30 cellular contexts compared by ENCODE assay signal in genomic region chr5:107769531-107769930, GRCh38.
"Had no signal": no experiment of that assay in that cellular context is flagged by ENCODE, and none has a peak within 500 bp of the region (broad histone marks: within the 10 kb centered on the region; RNA-seq: fewer than 3 reads in every experiment).

No MANE protein-coding gene starts in this region.

- H3K36me3 ChIP-seq: MG63, SJSA1 had no signal

- H3K4me3 Mint-ChIP-seq: activated CD4-positive, alpha-beta memory T cell treated with anti-CD3 and anti-CD28 coated beads for 36 hours; activated CD4-positive, alpha-beta T cell treated with anti-CD3 and anti-CD28 coated beads, Interleukin-2, amount 10 ng/mL, durations not matched to agents 24 days and 14 days; activated T-cell treated with anti-CD3 and anti-CD28 coated beads, Interleukin-2, amount 50 U/mL, for 4 hours; T-helper 1 cell treated with Interleukin-12 subunit alpha and Interleukin-12 subunit beta and Interleukin-4 antibody, amounts not matched to agents 30 μg/mL and 1 μg/mL, for 36 hours; WTC11 had no signal

- H3K36me3 Mint-ChIP-seq: activated CD4-positive, alpha-beta memory T cell treated with anti-CD3 and anti-CD28 coated beads for 36 hours; activated naive CD4-positive, alpha-beta T cell treated with anti-CD3 and anti-CD28 coated beads, Interleukin-2, amount 50 U/mL, for 72 hours; WTC11 had no signal

- H3K9me3 Mint-ChIP-seq: activated CD4-positive, alpha-beta memory T cell treated with anti-CD3 and anti-CD28 coated beads for 36 hours; activated CD4-positive, alpha-beta T cell treated with anti-CD3 and anti-CD28 coated beads, Interleukin-2, amount 10 ng/mL, durations not matched to agents 24 days and 14 days; activated naive CD4-positive, alpha-beta T cell treated with anti-CD3 and anti-CD28 coated beads, Interleukin-2, amount 50 U/mL, for 72 hours; activated T-cell treated with anti-CD3 and anti-CD28 coated beads, Interleukin-2, amount 50 U/mL, for 4 hours; T-helper 1 cell treated with Interleukin-12 subunit alpha and Interleukin-12 subunit beta and Interleukin-4 antibody, amounts not matched to agents 30 μg/mL and 1 μg/mL, for 36 hours; WTC11 had no signal

- H3K27me3 Mint-ChIP-seq: activated CD4-positive, alpha-beta memory T cell treated with anti-CD3 and anti-CD28 coated beads for 36 hours had no signal

- ATAC-seq: activated naive CD4-positive, alpha-beta T cell treated with anti-CD3 and anti-CD28 coated beads, Interleukin-2, amount 50 U/mL, for 72 hours; activated T-cell treated with anti-CD3 and anti-CD28 coated beads, Interleukin-2, amount 50 U/mL, for 4 hours; Panc1; Right ventricle myocardium inferior; SK-N-SH treated with all-trans-retinoic acid at 6 μM for 48 hours; WTC11 had no signal

- H3K4me3 ChIP-seq: MG63, SJSA1 had no signal

- H3K27ac ChIP-seq: KMS-11, SJSA1 had no signal

- H3K4me1 ChIP-seq: SJSA1 had no signal

- H3K27ac Mint-ChIP-seq: activated CD4-positive, alpha-beta memory T cell treated with anti-CD3 and anti-CD28 coated beads for 36 hours; activated CD4-positive, alpha-beta T cell treated with anti-CD3 and anti-CD28 coated beads, Interleukin-2, amount 10 ng/mL, durations not matched to agents 24 days and 14 days; activated naive CD4-positive, alpha-beta T cell treated with anti-CD3 and anti-CD28 coated beads, Interleukin-2, amount 50 U/mL, for 72 hours; T-helper 1 cell treated with Interleukin-12 subunit alpha and Interleukin-12 subunit beta and Interleukin-4 antibody, amounts not matched to agents 30 μg/mL and 1 μg/mL, for 36 hours; WTC11 had no signal

- H3K27me3 ChIP-seq: MG63, SJSA1 had no signal

- H3K9me3 ChIP-seq: MG63, SJSA1 had no signal

- H3K4me1 Mint-ChIP-seq: activated CD4-positive, alpha-beta T cell treated with anti-CD3 and anti-CD28 coated beads, Interleukin-2, amount 10 ng/mL, durations not matched to agents 24 days and 14 days had no signal

- DNase-seq: activated CD4-positive, alpha-beta memory T cell treated with anti-CD3 and anti-CD28 coated beads for 36 hours; activated CD4-positive, alpha-beta T cell treated with anti-CD3 and anti-CD28 coated beads, Interleukin-2, amount 10 ng/mL, durations not matched to agents 24 days and 14 days; activated CD4-positive, CD25-positive, alpha-beta regulatory T cell treated with anti-CD3 and anti-CD28 coated beads, Interleukin-2, amount 50 U/mL, for 72 hours; activated CD8-positive, alpha-beta memory T cell treated with anti-CD3 and anti-CD28 coated beads for 24 hours; activated effector memory CD4-positive, alpha-beta T cell treated with anti-CD3 and anti-CD28 coated beads, Interleukin-2, amount 50 U/mL, for 16 hours; activated naive CD4-positive, alpha-beta T cell treated with Interleukin-2 at 50 U/mL for 16 hours; activated T-cell treated with anti-CD3 and anti-CD28 coated beads, Interleukin-2, amount 50 U/mL, for 4 hours; amygdala; MG63; MV-4-11; NCI-H1092 treated with DMSO at 0.1 percent for 48 hours; NCI-H1417 treated with DMSO at 0.1 percent for 48 hours; NCI-H1694; NCI-H2029; NCI-H2107; NCI-H2171 treated with DMSO at 0.1 percent for 48 hours; NCI-H226; NCI-H526 treated with DMSO at 0.1 percent for 48 hours; NCI-H82; OCI-M1; RPMI8226; T-helper 9 cell had no signal
